Comparison of ENCODE assay signal across 26 cellular contexts in genomic region chr4:3391422-3391821, GRCh38. TPM values are rescaled to one million over a fixed set of nuclear protein-coding genes. Genes with fewer than 3 reads are reported as not detected.
"Had no signal": no experiment of that assay in that cellular context is flagged by ENCODE, and none has a peak within 500 bp of the region (broad histone marks: within the 10 kb centered on the region; RNA-seq: fewer than 3 reads in every experiment).

No MANE protein-coding gene starts in this region.

- H3K27me3 ChIP-seq: body of pancreas, cardiac muscle cell, foreskin keratinocyte, left lung, spleen, tibial artery had no signal

- H3K9me3 ChIP-seq: body of pancreas, left lung, tibial artery had no signal

- H3K27ac ChIP-seq: body of pancreas, cardiac muscle cell, left lung, tibial artery had no signal

- H3K27ac Mint-ChIP-seq: activated CD8-positive, alpha-beta T cell treated with anti-CD3 and anti-CD28 coated beads, Interleukin-2, amount 10 ng/mL, durations not matched to agents 7 days and 5 days; activated naive CD8-positive, alpha-beta T cell treated with anti-CD3 and anti-CD28 coated beads, Interleukin-2, amount 50 U/mL, for 24 hours; activated T-helper 1 cell treated with anti-CD3 and anti-CD28 coated beads, Interleukin-12 subunit alpha, Interleukin-12 subunit beta, Interleukin-2, Interleukin-4 antibody, amounts not matched to agents 30 ng/mL and 10 ng/mL and 1 ng/mL, durations not matched to agents 14 hours and 24 hours and 36 hours; immature natural killer cell had no signal

- H3K4me3 Mint-ChIP-seq: activated CD8-positive, alpha-beta T cell treated with anti-CD3 and anti-CD28 coated beads, Interleukin-2, amount 10 ng/mL, durations not matched to agents 7 days and 5 days; activated naive CD8-positive, alpha-beta T cell treated with anti-CD3 and anti-CD28 coated beads, Interleukin-2, amount 50 U/mL, for 24 hours; activated T-helper 1 cell treated with anti-CD3 and anti-CD28 coated beads, Interleukin-12 subunit alpha, Interleukin-12 subunit beta, Interleukin-2, Interleukin-4 antibody, amounts not matched to agents 30 ng/mL and 10 ng/mL and 1 ng/mL, durations not matched to agents 14 hours and 24 hours and 36 hours; immature natural killer cell; neural crest cell had no signal

- H3K9me3 Mint-ChIP-seq: activated T-helper 1 cell treated with anti-CD3 and anti-CD28 coated beads, Interleukin-12 subunit alpha, Interleukin-12 subunit beta, Interleukin-2, Interleukin-4 antibody, amounts not matched to agents 30 ng/mL and 10 ng/mL and 1 ng/mL, durations not matched to agents 14 hours and 24 hours and 36 hours; immature natural killer cell had no signal

- ATAC-seq: activated CD8-positive, alpha-beta T cell treated with anti-CD3 and anti-CD28 coated beads, Interleukin-2, amount 10 ng/mL, durations not matched to agents 7 days and 5 days; activated naive CD8-positive, alpha-beta T cell treated with anti-CD3 and anti-CD28 coated beads, Interleukin-2, amount 50 U/mL, for 24 hours; body of pancreas; foreskin keratinocyte; left lung; stimulated activated naive CD8-positive, alpha-beta T cell treated with anti-CD3 and anti-CD28 coated beads, Interleukin-15, Interleukin-2, amounts not matched to agents 100 U/mL and 50 U/mL, for 24 hours had no signal

- H3K4me1 ChIP-seq: body of pancreas had no signal

- H3K4me3 ChIP-seq: body of pancreas, cardiac muscle cell, left lung, spleen, tibial artery had no signal

- DNase-seq: activated CD4-positive, alpha-beta T cell treated with anti-CD3 and anti-CD28 coated beads for 1 hour; activated CD4-positive, alpha-beta T cell treated with anti-CD3 and anti-CD28 coated beads, Interleukin-2, amount 50 U/mL, for 1 hour; activated CD8-positive, alpha-beta T cell treated with anti-CD3 and anti-CD28 coated beads, Interleukin-2, amount 10 ng/mL, durations not matched to agents 7 days and 5 days; activated gamma-delta T cell; activated naive CD4-positive, alpha-beta T cell treated with anti-CD3 and anti-CD28 coated beads, Interleukin-2, amount 50 U/mL, for 16 hours; activated naive CD8-positive, alpha-beta T cell treated with anti-CD3 and anti-CD28 coated beads, Interleukin-2, amount 50 U/mL, for 24 hours; body of pancreas; dermis blood vessel endothelial cell; effector CD8-positive, alpha-beta T cell; erythroblast; foreskin keratinocyte; immature natural killer cell; left lung; midbrain; retina; spleen; stimulated activated CD4-positive, alpha-beta T cell treated with anti-CD3 and anti-CD28 coated beads, Interleukin-4, amount 100 ng/mL, for 24 hours; stimulated activated naive CD8-positive, alpha-beta T cell treated with anti-CD3 and anti-CD28 coated beads, Interleukin-15, Interleukin-2, amounts not matched to agents 100 U/mL and 50 U/mL, for 24 hours; T-helper 1 cell; tibial artery had no signal

- H3K36me3 ChIP-seq: cardiac muscle cell, left lung, spleen, tibial artery had no signal

RNA-seq across cellular contexts. Expression of gene HGFAC, which starts 50.3 kb away (rescaled TPM):
- total RNA-seq: activated CD8-positive, alpha-beta T cell treated with anti-CD3 and anti-CD28 coated beads, Interleukin-2, amount 10 ng/mL, durations not matched to agents 7 days and 5 days; activated T-helper 1 cell treated with anti-CD3 and anti-CD28 coated beads, Interleukin-12 subunit alpha, Interleukin-12 subunit beta, Interleukin-2, Interleukin-4 antibody, amounts not matched to agents 30 ng/mL and 10 ng/mL and 1 ng/mL, durations not matched to agents 14 hours and 24 hours and 36 hours; foreskin keratinocyte; kidney epithelial cell; osteoblast; subcutaneous adipose tissue had no signal
